ENCODE assay signal across 1 cellular context in genomic region chr1:153633747-153634665, GRCh38.
TF ChIP-seq lines count a peak whose summit lies in the region.

CHTOP (plus strand) TSS chr1:153634066; CDS start chr1:153636589, 2,523 bp downstream.

TF ChIP-seq in HepG2, 621 proteins besides CTCF, POLR2A, EP300 and RAD21 (continued from another document):
- TF ChIP-seq SPEN (CRISPR knock-in tag; IDR thresholded peaks at IDR 0.05; ENCODE audit: low read depth) = peak; percentile 81
- TF ChIP-seq ZNF546 (CRISPR knock-in tag; conservative IDR thresholded peaks at IDR 0.05) = no peak; the same call in 1 of the 2 replicates
- 0 out of 2 replicates have a peak, but pooled peaks have one; percentile 7 for TF ChIP-seq TOE1 (CRISPR knock-in tag; IDR thresholded peaks at IDR 0.05)
- TF ChIP-seq ZBTB44 (CRISPR knock-in tag; IDR thresholded peaks at IDR 0.05) = peak; percentile 52; the same call in 1 of the 2 replicates
- TF ChIP-seq POGK (CRISPR knock-in tag; conservative IDR thresholded peaks at IDR 0.05) = peak; percentile 92
- no peak; the same call in 1 of the 2 replicates for TF ChIP-seq ZBTB26 (CRISPR knock-in tag; IDR thresholded peaks at IDR 0.05; ENCODE audit: borderline replicate concordance)
- peak; percentile 51 for TF ChIP-seq RBM39 (IDR thresholded peaks at IDR 0.05; ENCODE audit: low read depth, low read length, poor library complexity, severe bottlenecking)
- TF ChIP-seq ZBTB37 (CRISPR knock-in tag; IDR thresholded peaks at IDR 0.05) = no peak
- TF ChIP-seq TBX3 (IDR thresholded peaks at IDR 0.05; ENCODE audit: borderline replicate concordance) = peak; percentile 42; the same call in 1 of the 2 replicates
- peak; percentile 58; the same call in 1 of the 2 replicates for TF ChIP-seq ZNF564 (CRISPR knock-in tag; IDR thresholded peaks at IDR 0.05)
- TF ChIP-seq ZNF296 (CRISPR knock-in tag; conservative IDR thresholded peaks at IDR 0.05) = 0 out of 2 replicates have a peak, but pooled peaks have one; percentile 46
- no peak for TF ChIP-seq JARID2 (CRISPR knock-in tag; IDR thresholded peaks at IDR 0.05; ENCODE audit: insufficient replicate concordance)
- no peak for TF ChIP-seq ZBTB14 (CRISPR knock-in tag; IDR thresholded peaks at IDR 0.05)
- TF ChIP-seq ZFX (CRISPR knock-in tag; IDR thresholded peaks at IDR 0.05; ENCODE audit: low read depth) = peak; percentile 93
- TF ChIP-seq MED13 (CRISPR knock-in tag; IDR thresholded peaks at IDR 0.05) = 0 out of 2 replicates have a peak, but pooled peaks have one; percentile 37
- no peak for TF ChIP-seq RFX1 (IDR thresholded peaks at IDR 0.05)
- TF ChIP-seq NCOA1 (CRISPR knock-in tag; IDR thresholded peaks at IDR 0.05) = 0 out of 2 replicates have a peak, but pooled peaks have one; percentile 38
- TF ChIP-seq KDM4B (CRISPR knock-in tag; IDR thresholded peaks at IDR 0.05) = 0 out of 2 replicates have a peak, but pooled peaks have one; percentile 17
- TF ChIP-seq ATF2 (CRISPR knock-in tag; IDR thresholded peaks at IDR 0.05) = peak; percentile 96
- TF ChIP-seq ZNF337 (CRISPR knock-in tag; IDR thresholded peaks at IDR 0.05; ENCODE audit: borderline replicate concordance, low read depth) = no peak
- 0 out of 2 replicates have a peak, but pooled peaks have one; percentile 21 for TF ChIP-seq THRA (CRISPR knock-in tag; IDR thresholded peaks at IDR 0.05; ENCODE audit: borderline replicate concordance)
- TF ChIP-seq CEBPB (IDR thresholded peaks at IDR 0.05; ENCODE audit: borderline replicate concordance, low read depth, low read length) = peak; percentile 36; the same call in 1 of the 2 replicates
- TF ChIP-seq ZNF414 (CRISPR knock-in tag; IDR thresholded peaks at IDR 0.05) = peak; percentile 95
- TF ChIP-seq ZC3H4 (CRISPR knock-in tag; IDR thresholded peaks at IDR 0.05; ENCODE audit: borderline replicate concordance) = peak; percentile 51; the same call in 1 of the 2 replicates
- TF ChIP-seq KMT2B (CRISPR knock-in tag; IDR thresholded peaks at IDR 0.05) = peak; percentile 68; the same call in 1 of the 2 replicates
- peak; percentile 88; the same call in 1 of the 2 replicates for TF ChIP-seq FOXC1 (CRISPR knock-in tag; IDR thresholded peaks at IDR 0.05; ENCODE audit: borderline replicate concordance)
- TF ChIP-seq PHF8 (CRISPR knock-in tag; IDR thresholded peaks at IDR 0.05) = peak; percentile 82
- peak; percentile 83 for TF ChIP-seq MYPOP (CRISPR knock-in tag; IDR thresholded peaks at IDR 0.05)
- TF ChIP-seq SATB2 (CRISPR knock-in tag; IDR thresholded peaks at IDR 0.05) = no peak
- peak; percentile 36; the same call in 1 of the 2 replicates for TF ChIP-seq THAP8 (CRISPR knock-in tag; IDR thresholded peaks at IDR 0.05; ENCODE audit: borderline replicate concordance)
- TF ChIP-seq NR0B2 (CRISPR knock-in tag; IDR thresholded peaks at IDR 0.05) = no peak; the same call in 1 of the 2 replicates
- TF ChIP-seq MEF2D (CRISPR knock-in tag; IDR thresholded peaks at IDR 0.05) = peak; percentile 64; the same call in 1 of the 2 replicates
